8 cellular contexts compared by ENCODE assay signal in genomic region chr9:95316794-95317118, GRCh38.
DNase-seq lines count a peak whose midpoint lies in the region; ATAC-seq and TF ChIP-seq lines count a peak whose summit lies in the region.

No MANE protein-coding gene starts in this region.

- DNase-seq in DMS153 treated with DMSO at 0.1 percent for 48 hours (lab: John Stamatoyannopoulos, UW; ENCODE audit: unreplicated experiment) (peak; percentile 87), GM19240 (ENCODE audit: insufficient read length, low spot score) (peak; percentile 35), NCI-H2196 treated with DMSO at 0.1 percent for 48 hours (lab: John Stamatoyannopoulos, UW; ENCODE audit: unreplicated experiment) (peak; percentile 81), activated T-helper 1 cell treated with Interleukin-2 at 50 U/mL for 16 hours (ENCODE audit: low read depth) (peak; percentile 22), foreskin melanocyte (peak; percentile 58), cerebellar nuclear complex (lab: John Stamatoyannopoulos, UW) (no peak)

- peak; percentile 44 for ATAC-seq in HG03280 (IDR thresholded peaks at IDR 0.05; ENCODE audit: unreplicated experiment)

- peaks cover 0 to 10% of the 10 kb centered on the region in 2 experiments for H3K4me1 ChIP-seq in neutrophil (ENCODE audit: control insufficient read depth in 1 of 2, insufficient read depth in 1 of 2, low read depth in 1 of 2, low read length in 1 of 2)

- H3K9me3 ChIP-seq in neutrophil: no peaks in the 10 kb centered on the region

- peak overlapping the region; percentile 65 to 71 for H3K4me3 ChIP-seq in neutrophil (ENCODE audit: low read depth in 1 of 2, low read length in 1 of 2)

- H3K27me3 ChIP-seq in neutrophil: peaks cover 75% of the 10 kb centered on the region

- no peak for TF ChIP-seq CTCF in neutrophil (IDR thresholded peaks at IDR 0.05)

- H3K36me3 ChIP-seq in neutrophil: no peaks in the 10 kb centered on the region

- H3K27ac ChIP-seq in neutrophil: no peak overlapping the region

Comparison
In these comparisons a context has a peak if more than half of its experiments do, and no peak if none do; other contexts are left out.
1. DNase-seq: peak in DMS153 treated with DMSO at 0.1 percent for 48 hours (single experiment), GM19240 (single experiment), NCI-H2196 treated with DMSO at 0.1 percent for 48 hours (single experiment), activated T-helper 1 cell treated with Interleukin-2 at 50 U/mL for 16 hours (single experiment) and foreskin melanocyte (single experiment); none in cerebellar nuclear complex (0 of 2).